In the genomic region with DNA sequence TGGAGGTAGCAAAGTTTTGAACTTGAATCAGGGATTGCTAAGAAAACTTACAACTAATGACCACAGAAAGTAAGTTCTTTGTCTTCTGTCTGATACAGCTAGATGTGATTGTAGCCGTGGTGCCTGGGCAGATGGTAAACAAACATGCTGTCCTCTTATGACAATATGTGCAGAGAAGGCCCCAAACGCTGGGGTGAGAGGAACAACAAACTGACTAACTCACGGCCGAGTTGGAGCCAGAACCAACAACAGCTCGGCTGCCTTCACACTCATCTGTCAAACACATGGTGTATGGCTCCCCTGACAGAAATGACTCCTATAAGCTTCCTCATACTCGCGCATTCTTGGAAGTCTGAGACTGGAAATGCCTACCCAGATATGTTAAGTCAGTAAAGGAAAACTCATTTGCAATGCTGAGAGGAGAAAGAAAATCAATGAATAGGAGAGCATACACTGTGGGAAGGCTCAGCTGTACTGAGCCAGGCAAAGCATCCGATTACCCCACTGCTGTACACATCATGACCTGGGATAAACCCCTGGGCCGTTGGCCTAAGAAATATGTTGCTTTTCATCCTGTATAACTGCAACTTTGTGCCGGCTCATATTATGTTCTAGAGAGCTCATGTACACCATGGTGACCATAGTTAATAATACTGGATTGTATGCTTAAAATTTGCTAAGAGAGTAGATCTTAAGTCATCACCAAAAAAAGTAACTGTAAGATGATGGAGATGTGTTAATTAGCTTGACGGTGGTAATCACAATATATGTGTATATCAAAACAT, we compare ENCODE assay signal across 1 cellular context.
TF ChIP-seq lines count a peak whose summit lies in the region.

No MANE protein-coding gene starts in this region.

TF ChIP-seq in SK-N-SH, 30 proteins besides CTCF, POLR2A, EP300 and RAD21 (continued from another document):
- TF ChIP-seq TEAD4 (IDR thresholded peaks at IDR 0.05; ENCODE audit: borderline replicate concordance, insufficient read depth) (no peak), RFX5 (IDR thresholded peaks at IDR 0.05; ENCODE audit: low read length) (no peak)
TF ChIP-seq in SK-N-SH: peak in this region for 4.
